Comparison of ENCODE assay signal across 9 cellular contexts in the genomic region with DNA sequence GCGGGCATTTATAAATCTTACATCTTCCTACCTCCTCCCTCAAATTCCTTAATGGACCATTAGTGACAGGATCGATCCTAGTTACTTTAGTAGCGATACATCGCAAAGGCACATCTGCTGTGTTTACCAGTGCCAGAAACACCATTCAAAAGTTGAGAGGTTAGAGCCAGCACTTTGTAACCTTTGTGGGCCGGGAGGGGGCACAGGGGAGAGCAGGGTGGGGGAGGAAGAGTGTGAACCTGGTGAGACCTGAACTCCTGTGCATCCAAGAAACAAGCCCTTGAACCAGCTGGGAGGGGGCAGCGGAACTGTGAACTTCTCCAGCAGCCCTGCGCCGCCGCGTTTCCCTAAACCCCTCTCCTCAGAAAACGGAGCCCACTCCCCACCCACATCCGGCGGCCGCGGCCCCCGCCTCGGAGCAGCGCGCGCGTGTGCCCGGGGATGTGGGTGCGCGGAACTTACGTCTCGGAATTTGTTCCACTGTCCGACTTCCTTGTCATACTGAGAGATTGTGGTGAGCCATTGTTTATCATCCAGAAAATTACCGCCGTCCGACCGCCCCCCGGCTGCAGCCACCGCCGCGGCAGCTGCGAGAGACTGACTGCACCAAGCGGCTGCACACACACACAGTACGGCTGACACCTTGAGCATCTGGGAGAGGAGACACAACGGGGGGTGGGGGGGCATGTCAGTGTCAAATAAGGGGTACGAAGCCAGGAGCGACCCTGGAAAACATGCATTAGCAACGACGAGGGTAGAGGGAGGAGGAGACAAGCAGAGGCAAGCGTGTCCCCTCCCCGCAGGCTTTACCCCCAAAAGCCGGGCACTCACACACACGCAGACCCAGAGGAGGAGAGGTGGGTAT. TPM values are rescaled to one million over a fixed set of nuclear protein-coding genes. Genes with fewer than 3 reads are reported as not detected.
DNase-seq lines count a peak whose midpoint lies in the region; ATAC-seq lines count a peak whose summit lies in the region.
"Had no signal": no experiment of that assay in that cellular context is flagged by ENCODE, and none has a peak within 500 bp of the region (broad histone marks: within the 10 kb centered on the region; RNA-seq: fewer than 3 reads in every experiment).

No MANE protein-coding gene starts in this region.

- H3K4me3 ChIP-seq in BLaER1 treated with 17β-estradiol and CSF1 and Interleukin-3, amounts not matched to agents 10 nM and 100 nM, result peak overlapping the region; percentile 67 to 77 (median 70)
- peak overlapping the region; percentile 20 to 23 for H3K4me3 ChIP-seq in esophagus (ENCODE audit: low read depth in 1 of 2, low read length in 2 of 2)

- H3K9me3 Mint-ChIP-seq in natural killer cell treated with Interleukin-12 subunit alpha and Interleukin-12 subunit beta and Interleukin-15 and Interleukin-18, amount 100 ng/mL, for 72 hours, result no peaks in the 10 kb centered on the region

- H4K20me1 ChIP-seq in BLaER1 treated with 17β-estradiol and CSF1 and Interleukin-3, amounts not matched to agents 10 nM and 100 nM, result no peaks in the 10 kb centered on the region

- peaks cover 0 to 9% (median 0%) of the 10 kb centered on the region in 10 experiments; a peak in 2 of 20 replicates for H3K4me1 ChIP-seq in BLaER1 treated with 17β-estradiol and CSF1 and Interleukin-3, amounts not matched to agents 10 nM and 100 nM
- H3K4me1 ChIP-seq in esophagus (ENCODE audit: control insufficient read depth in 2 of 2, insufficient read depth in 2 of 2, low read length in 1 of 2), result peaks cover 2 to 5% of the 10 kb centered on the region in 2 donors

- no peaks in the 10 kb centered on the region for H3K36me3 ChIP-seq in BLaER1 treated with 17β-estradiol and CSF1 and Interleukin-3, amounts not matched to agents 10 nM and 100 nM
- H3K36me3 ChIP-seq in esophagus (ENCODE audit: control insufficient read depth in 2 of 2, insufficient read depth in 2 of 2, low read length in 1 of 2), result no peaks in the 10 kb centered on the region

- H3K4me2 ChIP-seq in BLaER1 treated with 17β-estradiol and CSF1 and Interleukin-3, amounts not matched to agents 10 nM and 100 nM, result peak overlapping the region; percentile 91 to 99 (median 96)

- peaks cover 6% of the 10 kb centered on the region for H3K36me3 Mint-ChIP-seq in natural killer cell treated with Interleukin-12 subunit alpha and Interleukin-12 subunit beta and Interleukin-15 and Interleukin-18, amount 100 ng/mL, for 72 hours

- H3K4me1 Mint-ChIP-seq in natural killer cell treated with Interleukin-12 subunit alpha and Interleukin-12 subunit beta and Interleukin-15 and Interleukin-18, amount 100 ng/mL, for 72 hours (ENCODE audit: low read depth in 2 of 2), result no peaks in the 10 kb centered on the region

- 3% methylated on average over 47 of the region's 47 CpGs for whole genome bisulfite sequencing in esophagus, 2 donors

- DNase-seq in OCI-M1 (lab: John Stamatoyannopoulos, UW), result peak; percentile 43
- no peak for DNase-seq in natural killer cell treated with Interleukin-12 subunit alpha and Interleukin-12 subunit beta and Interleukin-15 and Interleukin-18, amount 100 ng/mL, for 72 hours (ENCODE audit: low spot score)
- DNase-seq in cerebellar cortex (ENCODE audit: low spot score), result no peak
- DNase-seq in NAMALWA (ENCODE audit: low spot score), result no peak
- DNase-seq in stimulated activated CD4-positive, alpha-beta T cell treated with anti-CD3 and anti-CD28 coated beads, Interleukin-12 subunit alpha, Interleukin-12 subunit beta, amount 100 ng/mL, for 4 hours, result no peak

- peak overlapping the region; percentile 47 to 74 (median 69); a peak in 21 of 22 replicates for H3K9ac ChIP-seq in BLaER1 treated with 17β-estradiol and CSF1 and Interleukin-3, amounts not matched to agents 10 nM and 100 nM

- H3K9me3 ChIP-seq in BLaER1 treated with 17β-estradiol and CSF1 and Interleukin-3, amounts not matched to agents 10 nM and 100 nM (replicated peaks in 1 of 11), result no peaks in the 10 kb centered on the region
- H3K9me3 ChIP-seq in esophagus (ENCODE audit: control insufficient read depth in 2 of 2, insufficient read depth in 1 of 2, low read depth in 1 of 2, low read length in 1 of 2), result peaks cover 0 to 2% of the 10 kb centered on the region in 2 donors

- H3K4me3 Mint-ChIP-seq in natural killer cell treated with Interleukin-12 subunit alpha and Interleukin-12 subunit beta and Interleukin-15 and Interleukin-18, amount 100 ng/mL, for 72 hours, result peak overlapping the region; percentile 32

- H3K27ac ChIP-seq in BLaER1 treated with 17β-estradiol and CSF1 and Interleukin-3, amounts not matched to agents 10 nM and 100 nM, result peak overlapping the region in 6 of 11 experiments; percentile 32 to 71 (median 52); a peak in 11 of 22 replicates
- no peak overlapping the region for H3K27ac ChIP-seq in esophagus (ENCODE audit: low read depth in 2 of 2, low read length in 1 of 2)

- no peak overlapping the region for H3K27ac Mint-ChIP-seq in natural killer cell treated with Interleukin-12 subunit alpha and Interleukin-12 subunit beta and Interleukin-15 and Interleukin-18, amount 100 ng/mL, for 72 hours

- ATAC-seq in GM21526 (IDR thresholded peaks at IDR 0.05; ENCODE audit: low FRiP score, unreplicated experiment), result peak; percentile 46
- ATAC-seq in natural killer cell treated with Interleukin-12 subunit alpha and Interleukin-12 subunit beta and Interleukin-15 and Interleukin-18, amount 100 ng/mL, for 72 hours, result no peak

- peaks cover 8 to 11% of the 10 kb centered on the region in 2 donors for H3K27me3 Mint-ChIP-seq in natural killer cell treated with Interleukin-12 subunit alpha and Interleukin-12 subunit beta and Interleukin-15 and Interleukin-18, amount 100 ng/mL, for 72 hours

- peaks cover 27 to 41% (median 32%) of the 10 kb centered on the region in 11 experiments for H3K27me3 ChIP-seq in BLaER1 treated with 17β-estradiol and CSF1 and Interleukin-3, amounts not matched to agents 10 nM and 100 nM
- no peaks in the 10 kb centered on the region for H3K27me3 ChIP-seq in esophagus (ENCODE audit: control insufficient read depth in 1 of 2, insufficient read depth in 2 of 2, low read length in 2 of 2)

RNA-seq across cellular contexts. Expression of gene SPOCK3, which starts 0.5 kb away (rescaled TPM):
- polyA plus RNA-seq in esophagus, result under 1 TPM; 0.04 to 0.08 TPM
- not detected for total RNA-seq in natural killer cell treated with Interleukin-12 subunit alpha and Interleukin-12 subunit beta and Interleukin-15 and Interleukin-18, amount 100 ng/mL, for 72 hours
- total RNA-seq: lung microvascular endothelial cell had no signal

Comparison
In these comparisons a context has a peak if more than half of its experiments do, and no peak if none do; other contexts are left out.
1. H3K27ac ChIP-seq: peak in BLaER1 treated with 17β-estradiol and CSF1 and Interleukin-3, amounts not matched to agents 10 nM and 100 nM (6 of 11); none in esophagus (0 of 2).